1 cellular context compared by ENCODE assay signal in the genomic region with DNA sequence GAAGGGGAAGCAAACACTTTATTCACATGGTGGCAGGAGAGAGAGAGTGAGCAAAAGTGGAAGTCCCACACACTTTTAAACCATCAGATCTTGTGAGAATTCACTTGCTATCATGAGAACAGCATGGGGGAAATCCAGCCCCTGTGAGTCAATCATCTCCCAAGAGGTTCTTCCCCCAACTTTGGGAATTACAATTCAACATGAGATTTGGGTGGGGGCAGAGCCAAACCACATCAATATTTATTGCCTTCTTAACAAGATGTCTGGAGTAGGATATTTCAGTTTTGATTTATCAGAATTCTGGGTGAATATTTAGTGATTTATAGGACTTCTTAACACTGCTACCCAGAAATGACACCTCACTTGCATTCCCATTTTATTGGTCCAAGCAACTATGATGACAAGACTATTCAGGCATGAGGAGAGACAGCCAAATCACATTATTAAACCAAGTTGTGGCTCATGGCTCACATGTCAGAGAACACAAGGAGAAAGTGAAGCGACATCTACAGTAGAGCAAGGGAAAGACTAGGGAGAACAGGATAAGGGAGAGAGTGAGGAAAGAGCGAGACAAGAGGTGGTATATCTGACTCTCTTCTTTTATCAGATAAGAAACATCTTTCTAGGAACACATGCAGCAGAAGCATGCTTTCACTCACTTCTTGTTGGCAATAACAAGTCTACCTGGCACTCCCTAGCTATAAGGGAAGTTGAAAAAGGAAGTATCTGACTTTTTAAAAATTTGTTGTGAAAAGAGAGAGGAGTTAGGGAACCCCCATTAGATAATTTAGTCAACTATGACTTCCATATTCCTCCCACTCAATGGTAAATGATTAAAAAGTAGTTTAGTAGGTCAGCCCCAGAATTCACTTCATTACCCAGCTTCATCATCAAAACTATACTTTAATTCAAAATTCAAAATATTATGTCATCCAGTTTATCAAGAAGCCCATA.
TF ChIP-seq lines count a peak whose summit lies in the region.

No MANE protein-coding gene starts in this region.

TF ChIP-seq in K562, 482 proteins besides CTCF, POLR2A, EP300 and RAD21 (continued from another document):
- peak; percentile 34; the same call in 1 of the 2 replicates for TF ChIP-seq L3MBTL2 (IDR thresholded peaks at IDR 0.05)
- TF ChIP-seq POU5F1 (IDR thresholded peaks at IDR 0.05; ENCODE audit: borderline replicate concordance, low read depth, low read length, partially characterized antibody) = no peak
- TF ChIP-seq SMARCA4 (IDR thresholded peaks at IDR 0.05) = no peak
- no peak for TF ChIP-seq ZNF184 (CRISPR knock-in tag; IDR thresholded peaks at IDR 0.05)
- TF ChIP-seq PCBP2 (IDR thresholded peaks at IDR 0.05; ENCODE audit: low read depth, low read length, poor library complexity, severe bottlenecking) = no peak
- TF ChIP-seq, protein P1, sequence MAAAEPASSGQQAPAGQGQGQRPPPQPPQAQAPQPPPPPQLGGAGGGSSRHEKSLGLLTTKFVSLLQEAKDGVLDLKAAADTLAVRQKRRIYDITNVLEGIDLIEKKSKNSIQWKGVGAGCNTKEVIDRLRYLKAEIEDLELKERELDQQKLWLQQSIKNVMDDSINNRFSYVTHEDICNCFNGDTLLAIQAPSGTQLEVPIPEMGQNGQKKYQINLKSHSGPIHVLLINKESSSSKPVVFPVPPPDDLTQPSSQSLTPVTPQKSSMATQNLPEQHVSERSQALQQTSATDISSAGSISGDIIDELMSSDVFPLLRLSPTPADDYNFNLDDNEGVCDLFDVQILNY (CRISPR knock-in tag; IDR thresholded peaks at IDR 0.05) = no peak
- TF ChIP-seq, protein P2, sequence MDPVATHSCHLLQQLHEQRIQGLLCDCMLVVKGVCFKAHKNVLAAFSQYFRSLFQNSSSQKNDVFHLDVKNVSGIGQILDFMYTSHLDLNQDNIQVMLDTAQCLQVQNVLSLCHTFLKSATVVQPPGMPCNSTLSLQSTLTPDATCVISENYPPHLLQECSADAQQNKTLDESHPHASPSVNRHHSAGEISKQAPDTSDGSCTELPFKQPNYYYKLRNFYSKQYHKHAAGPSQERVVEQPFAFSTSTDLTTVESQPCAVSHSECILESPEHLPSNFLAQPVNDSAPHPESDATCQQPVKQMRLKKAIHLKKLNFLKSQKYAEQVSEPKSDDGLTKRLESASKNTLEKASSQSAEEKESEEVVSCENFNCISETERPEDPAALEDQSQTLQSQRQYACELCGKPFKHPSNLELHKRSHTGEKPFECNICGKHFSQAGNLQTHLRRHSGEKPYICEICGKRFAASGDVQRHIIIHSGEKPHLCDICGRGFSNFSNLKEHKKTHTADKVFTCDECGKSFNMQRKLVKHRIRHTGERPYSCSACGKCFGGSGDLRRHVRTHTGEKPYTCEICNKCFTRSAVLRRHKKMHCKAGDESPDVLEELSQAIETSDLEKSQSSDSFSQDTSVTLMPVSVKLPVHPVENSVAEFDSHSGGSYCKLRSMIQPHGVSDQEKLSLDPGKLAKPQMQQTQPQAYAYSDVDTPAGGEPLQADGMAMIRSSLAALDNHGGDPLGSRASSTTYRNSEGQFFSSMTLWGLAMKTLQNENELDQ (CRISPR knock-in tag; IDR thresholded peaks at IDR 0.05; ENCODE audit: borderline replicate concordance) = no peak
- 0 out of 2 replicates have a peak, but pooled peaks have one; percentile 33 for TF ChIP-seq MYC (IDR thresholded peaks at IDR 0.05; ENCODE audit: low read depth, low read length)
- TF ChIP-seq MYC (CRISPR knock-in tag; IDR thresholded peaks at IDR 0.05; ENCODE audit: borderline replicate concordance, low read depth) = no peak
- TF ChIP-seq, protein P3, sequence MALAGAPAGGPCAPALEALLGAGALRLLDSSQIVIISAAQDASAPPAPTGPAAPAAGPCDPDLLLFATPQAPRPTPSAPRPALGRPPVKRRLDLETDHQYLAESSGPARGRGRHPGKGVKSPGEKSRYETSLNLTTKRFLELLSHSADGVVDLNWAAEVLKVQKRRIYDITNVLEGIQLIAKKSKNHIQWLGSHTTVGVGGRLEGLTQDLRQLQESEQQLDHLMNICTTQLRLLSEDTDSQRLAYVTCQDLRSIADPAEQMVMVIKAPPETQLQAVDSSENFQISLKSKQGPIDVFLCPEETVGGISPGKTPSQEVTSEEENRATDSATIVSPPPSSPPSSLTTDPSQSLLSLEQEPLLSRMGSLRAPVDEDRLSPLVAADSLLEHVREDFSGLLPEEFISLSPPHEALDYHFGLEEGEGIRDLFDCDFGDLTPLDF (CRISPR knock-in tag; IDR thresholded peaks at IDR 0.05) = no peak
- no peak for TF ChIP-seq MYBL2 (IDR thresholded peaks at IDR 0.05; ENCODE audit: low read depth)
- TF ChIP-seq MYBL2 (CRISPR knock-in tag; IDR thresholded peaks at IDR 0.05; ENCODE audit: borderline replicate concordance) = no peak
- peak; percentile 25; the same call in 1 of the 2 replicates for TF ChIP-seq CXXC5 (CRISPR knock-in tag; IDR thresholded peaks at IDR 0.05)
- TF ChIP-seq ZNF436 (CRISPR knock-in tag; IDR thresholded peaks at IDR 0.05) = no peak
- TF ChIP-seq DIDO1 (tag; IDR thresholded peaks at IDR 0.05; ENCODE audit: low read depth) = no peak
- no peak for TF ChIP-seq STAG1 (CRISPR knock-in tag; IDR thresholded peaks at IDR 0.05; ENCODE audit: borderline replicate concordance)
- no peak for TF ChIP-seq BCLAF1 (IDR thresholded peaks at IDR 0.05; ENCODE audit: borderline replicate concordance in 1 of 2, control insufficient read depth in 1 of 2, low read depth in 2 of 2, low read length in 1 of 2)
- no peak for TF ChIP-seq TRIM25 (IDR thresholded peaks at IDR 0.05; ENCODE audit: borderline replicate concordance)
- TF ChIP-seq HNRNPUL1 (IDR thresholded peaks at IDR 0.05; ENCODE audit: low read length) = no peak
- no peak for TF ChIP-seq CBX2 (IDR thresholded peaks at IDR 0.05; ENCODE audit: insufficient read depth, low read length, poor library complexity, severe bottlenecking)
- no peak for TF ChIP-seq CTBP1 (IDR thresholded peaks at IDR 0.05; ENCODE audit: borderline replicate concordance)
- TF ChIP-seq ZNF695 (CRISPR knock-in tag; IDR thresholded peaks at IDR 0.05) = no peak
- TF ChIP-seq, protein P4, sequence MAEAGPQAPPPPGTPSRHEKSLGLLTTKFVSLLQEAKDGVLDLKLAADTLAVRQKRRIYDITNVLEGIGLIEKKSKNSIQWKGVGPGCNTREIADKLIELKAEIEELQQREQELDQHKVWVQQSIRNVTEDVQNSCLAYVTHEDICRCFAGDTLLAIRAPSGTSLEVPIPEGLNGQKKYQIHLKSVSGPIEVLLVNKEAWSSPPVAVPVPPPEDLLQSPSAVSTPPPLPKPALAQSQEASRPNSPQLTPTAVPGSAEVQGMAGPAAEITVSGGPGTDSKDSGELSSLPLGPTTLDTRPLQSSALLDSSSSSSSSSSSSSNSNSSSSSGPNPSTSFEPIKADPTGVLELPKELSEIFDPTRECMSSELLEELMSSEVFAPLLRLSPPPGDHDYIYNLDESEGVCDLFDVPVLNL (CRISPR knock-in tag; IDR thresholded peaks at IDR 0.05; ENCODE audit: low read depth) = no peak
- no peak for TF ChIP-seq SLC30A9 (CRISPR knock-in tag; IDR thresholded peaks at IDR 0.05)
- no peak for TF ChIP-seq TCF7L2 (IDR thresholded peaks at IDR 0.05; ENCODE audit: low read depth, low read length)
- TF ChIP-seq ILF3 (IDR thresholded peaks at IDR 0.05; ENCODE audit: borderline replicate concordance) = no peak
- TF ChIP-seq, protein P5, sequence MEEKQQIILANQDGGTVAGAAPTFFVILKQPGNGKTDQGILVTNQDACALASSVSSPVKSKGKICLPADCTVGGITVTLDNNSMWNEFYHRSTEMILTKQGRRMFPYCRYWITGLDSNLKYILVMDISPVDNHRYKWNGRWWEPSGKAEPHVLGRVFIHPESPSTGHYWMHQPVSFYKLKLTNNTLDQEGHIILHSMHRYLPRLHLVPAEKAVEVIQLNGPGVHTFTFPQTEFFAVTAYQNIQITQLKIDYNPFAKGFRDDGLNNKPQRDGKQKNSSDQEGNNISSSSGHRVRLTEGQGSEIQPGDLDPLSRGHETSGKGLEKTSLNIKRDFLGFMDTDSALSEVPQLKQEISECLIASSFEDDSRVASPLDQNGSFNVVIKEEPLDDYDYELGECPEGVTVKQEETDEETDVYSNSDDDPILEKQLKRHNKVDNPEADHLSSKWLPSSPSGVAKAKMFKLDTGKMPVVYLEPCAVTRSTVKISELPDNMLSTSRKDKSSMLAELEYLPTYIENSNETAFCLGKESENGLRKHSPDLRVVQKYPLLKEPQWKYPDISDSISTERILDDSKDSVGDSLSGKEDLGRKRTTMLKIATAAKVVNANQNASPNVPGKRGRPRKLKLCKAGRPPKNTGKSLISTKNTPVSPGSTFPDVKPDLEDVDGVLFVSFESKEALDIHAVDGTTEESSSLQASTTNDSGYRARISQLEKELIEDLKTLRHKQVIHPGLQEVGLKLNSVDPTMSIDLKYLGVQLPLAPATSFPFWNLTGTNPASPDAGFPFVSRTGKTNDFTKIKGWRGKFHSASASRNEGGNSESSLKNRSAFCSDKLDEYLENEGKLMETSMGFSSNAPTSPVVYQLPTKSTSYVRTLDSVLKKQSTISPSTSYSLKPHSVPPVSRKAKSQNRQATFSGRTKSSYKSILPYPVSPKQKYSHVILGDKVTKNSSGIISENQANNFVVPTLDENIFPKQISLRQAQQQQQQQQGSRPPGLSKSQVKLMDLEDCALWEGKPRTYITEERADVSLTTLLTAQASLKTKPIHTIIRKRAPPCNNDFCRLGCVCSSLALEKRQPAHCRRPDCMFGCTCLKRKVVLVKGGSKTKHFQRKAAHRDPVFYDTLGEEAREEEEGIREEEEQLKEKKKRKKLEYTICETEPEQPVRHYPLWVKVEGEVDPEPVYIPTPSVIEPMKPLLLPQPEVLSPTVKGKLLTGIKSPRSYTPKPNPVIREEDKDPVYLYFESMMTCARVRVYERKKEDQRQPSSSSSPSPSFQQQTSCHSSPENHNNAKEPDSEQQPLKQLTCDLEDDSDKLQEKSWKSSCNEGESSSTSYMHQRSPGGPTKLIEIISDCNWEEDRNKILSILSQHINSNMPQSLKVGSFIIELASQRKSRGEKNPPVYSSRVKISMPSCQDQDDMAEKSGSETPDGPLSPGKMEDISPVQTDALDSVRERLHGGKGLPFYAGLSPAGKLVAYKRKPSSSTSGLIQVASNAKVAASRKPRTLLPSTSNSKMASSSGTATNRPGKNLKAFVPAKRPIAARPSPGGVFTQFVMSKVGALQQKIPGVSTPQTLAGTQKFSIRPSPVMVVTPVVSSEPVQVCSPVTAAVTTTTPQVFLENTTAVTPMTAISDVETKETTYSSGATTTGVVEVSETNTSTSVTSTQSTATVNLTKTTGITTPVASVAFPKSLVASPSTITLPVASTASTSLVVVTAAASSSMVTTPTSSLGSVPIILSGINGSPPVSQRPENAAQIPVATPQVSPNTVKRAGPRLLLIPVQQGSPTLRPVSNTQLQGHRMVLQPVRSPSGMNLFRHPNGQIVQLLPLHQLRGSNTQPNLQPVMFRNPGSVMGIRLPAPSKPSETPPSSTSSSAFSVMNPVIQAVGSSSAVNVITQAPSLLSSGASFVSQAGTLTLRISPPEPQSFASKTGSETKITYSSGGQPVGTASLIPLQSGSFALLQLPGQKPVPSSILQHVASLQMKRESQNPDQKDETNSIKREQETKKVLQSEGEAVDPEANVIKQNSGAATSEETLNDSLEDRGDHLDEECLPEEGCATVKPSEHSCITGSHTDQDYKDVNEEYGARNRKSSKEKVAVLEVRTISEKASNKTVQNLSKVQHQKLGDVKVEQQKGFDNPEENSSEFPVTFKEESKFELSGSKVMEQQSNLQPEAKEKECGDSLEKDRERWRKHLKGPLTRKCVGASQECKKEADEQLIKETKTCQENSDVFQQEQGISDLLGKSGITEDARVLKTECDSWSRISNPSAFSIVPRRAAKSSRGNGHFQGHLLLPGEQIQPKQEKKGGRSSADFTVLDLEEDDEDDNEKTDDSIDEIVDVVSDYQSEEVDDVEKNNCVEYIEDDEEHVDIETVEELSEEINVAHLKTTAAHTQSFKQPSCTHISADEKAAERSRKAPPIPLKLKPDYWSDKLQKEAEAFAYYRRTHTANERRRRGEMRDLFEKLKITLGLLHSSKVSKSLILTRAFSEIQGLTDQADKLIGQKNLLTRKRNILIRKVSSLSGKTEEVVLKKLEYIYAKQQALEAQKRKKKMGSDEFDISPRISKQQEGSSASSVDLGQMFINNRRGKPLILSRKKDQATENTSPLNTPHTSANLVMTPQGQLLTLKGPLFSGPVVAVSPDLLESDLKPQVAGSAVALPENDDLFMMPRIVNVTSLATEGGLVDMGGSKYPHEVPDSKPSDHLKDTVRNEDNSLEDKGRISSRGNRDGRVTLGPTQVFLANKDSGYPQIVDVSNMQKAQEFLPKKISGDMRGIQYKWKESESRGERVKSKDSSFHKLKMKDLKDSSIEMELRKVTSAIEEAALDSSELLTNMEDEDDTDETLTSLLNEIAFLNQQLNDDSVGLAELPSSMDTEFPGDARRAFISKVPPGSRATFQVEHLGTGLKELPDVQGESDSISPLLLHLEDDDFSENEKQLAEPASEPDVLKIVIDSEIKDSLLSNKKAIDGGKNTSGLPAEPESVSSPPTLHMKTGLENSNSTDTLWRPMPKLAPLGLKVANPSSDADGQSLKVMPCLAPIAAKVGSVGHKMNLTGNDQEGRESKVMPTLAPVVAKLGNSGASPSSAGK (IDR thresholded peaks at IDR 0.05) = 0 out of 2 replicates have a peak, but pooled peaks have one; percentile 19
TF ChIP-seq in K562: peak in this region for 8.
